Comparison of ENCODE assay signal across 12 cellular contexts in genomic region chr10:88092975-88093374, GRCh38.
DNase-seq lines count a peak whose midpoint lies in the region; ATAC-seq and TF ChIP-seq lines count a peak whose summit lies in the region.
"Had no signal": no experiment of that assay in that cellular context is flagged by ENCODE, and none has a peak within 500 bp of the region (broad histone marks: within the 10 kb centered on the region; RNA-seq: fewer than 3 reads in every experiment).

No MANE protein-coding gene starts in this region.

- CTCF ChIA-PET in CD8-positive, alpha-beta T cell (lab: Charles Lee) = interaction anchor here (0.8 to 3.6 kb wide), 3 partner anchors 20 to 234 kb away, joined by 3 to 17 read pairs (median 15); partner anchors contain the start of gene KLLN

- H3K27me3 Mint-ChIP-seq in CD8-positive, alpha-beta T cell (ENCODE audit: low read depth) = no peaks in the 10 kb centered on the region

- H3K4me1 ChIP-seq in BE2C (peaks cover 4% of the 10 kb centered on the region; the same call in 1 of the 2 replicates), hepatocyte (ENCODE audit: insufficient read depth) (peaks cover 19% of the 10 kb centered on the region)
- H3K4me1 ChIP-seq in CD8-positive, alpha-beta T cell (ENCODE audit: insufficient read depth, low read length) = peaks cover 38% of the 10 kb centered on the region

- no peak overlapping the region for H3K4me3 Mint-ChIP-seq in CD8-positive, alpha-beta T cell
- H3K4me3 Mint-ChIP-seq: activated CD4-positive, alpha-beta T cell treated with anti-CD3 and anti-CD28 coated beads, Interleukin-2, amount 10 ng/mL, durations not matched to agents 24 days and 14 days; nephron progenitor cell had no signal

- H3K79me2 ChIP-seq in hepatocyte = no peaks in the 10 kb centered on the region

- H3K9me2 ChIP-seq in hepatocyte (replicated peaks; ENCODE audit: insufficient read depth) = no peaks in the 10 kb centered on the region

- H3K4me3 ChIP-seq in BE2C (ENCODE audit: low read depth, low read length) (no peak overlapping the region), hepatocyte (no peak overlapping the region), foreskin fibroblast (ENCODE audit: low read depth in 1 of 2, low read length in 2 of 2) (no peak overlapping the region)
- no peak overlapping the region for H3K4me3 ChIP-seq in CD8-positive, alpha-beta T cell (ENCODE audit: low read depth, low read length)

- peak overlapping the region; percentile 8 for H3K27ac Mint-ChIP-seq in CD8-positive, alpha-beta T cell
- H3K27ac Mint-ChIP-seq: activated CD4-positive, alpha-beta T cell treated with anti-CD3 and anti-CD28 coated beads, Interleukin-2, amount 10 ng/mL, durations not matched to agents 24 days and 14 days; activated T-helper 2 cell treated with anti-CD3 and anti-CD28 coated beads, Interferon-gamma antibody, Interleukin-2, Interleukin-4, amounts not matched to agents 10 μg/mL and 5 μg/mL and 100 μg/mL, durations not matched to agents 14 hours and 24 hours and 36 hours; nephron progenitor cell had no signal

- H3K27ac ChIP-seq in CD8-positive, alpha-beta T cell (ENCODE audit: low read depth, low read length) = no peak overlapping the region
- H3K27ac ChIP-seq in hepatocyte = no peak overlapping the region
- H3K27ac ChIP-seq: brain microvascular endothelial cell had no signal

- WGBS in hepatocyte (ENCODE audit: low lambda C conversion rate, missing lambda C conversion rate) = 68% methylated on average over 5 of the region's 5 CpGs

- no peak overlapping the region for H3K4me2 ChIP-seq in hepatocyte

- no peaks in the 10 kb centered on the region for H3K9me3 Mint-ChIP-seq in CD8-positive, alpha-beta T cell
- H3K9me3 Mint-ChIP-seq: activated T-helper 2 cell treated with anti-CD3 and anti-CD28 coated beads, Interferon-gamma antibody, Interleukin-2, Interleukin-4, amounts not matched to agents 10 μg/mL and 5 μg/mL and 100 μg/mL, durations not matched to agents 14 hours and 24 hours and 36 hours; nephron progenitor cell had no signal

- POLR2A ChIA-PET in CD8-positive, alpha-beta T cell (lab: Charles Lee) = interaction anchor here (3.5 kb wide), 1 partner anchor 230 kb away, joined by 34 read pairs; the partner anchor contains the start of genes KLLN and PTEN

- TF ChIP-seq CTCF in BE2C (IDR thresholded peaks at IDR 0.05; ENCODE audit: low read depth, low read length) (no peak), hepatocyte (IDR thresholded peaks at IDR 0.05; ENCODE audit: poor library complexity) (no peak), GM10266 (IDR thresholded peaks at IDR 0.05; ENCODE audit: control insufficient read depth, insufficient read depth, low read depth, missing control alignments) (no peak), foreskin fibroblast (IDR thresholded peaks at IDR 0.05; ENCODE audit: low read depth, low read length) (no peak)
- TF ChIP-seq CTCF in CD8-positive, alpha-beta T cell (IDR thresholded peaks at IDR 0.05) = no peak

- DNase-seq in BE2C (peak; percentile 63), NCI-H82 treated with DMSO at 0.1 percent for 48 hours (lab: John Stamatoyannopoulos, UW; ENCODE audit: unreplicated experiment) (peak; percentile 41), hepatocyte (ENCODE audit: low spot score) (peak; percentile 54), GM10266 (ENCODE audit: extremely low spot score) (no peak), foreskin fibroblast (no peak)
- peak in 1 of 7 experiments; percentile 11 for DNase-seq in CD8-positive, alpha-beta T cell
- DNase-seq: activated CD4-positive, alpha-beta T cell treated with anti-CD3 and anti-CD28 coated beads, Interleukin-2, amount 10 ng/mL, durations not matched to agents 24 days and 14 days; brain microvascular endothelial cell; MV-4-11; nephron progenitor cell had no signal

- ATAC-seq in CD8-positive, alpha-beta T cell = no peak
- no peak for ATAC-seq in GM18907 (IDR thresholded peaks at IDR 0.05; ENCODE audit: unreplicated experiment)

- intact Hi-C loops in CD8-positive, alpha-beta T cell (cut with DNase I, micrococcal nuclease) = loop anchor here (5.0 to 10.0 kb wide), 3 partner anchors 128 to 292 kb away; partner anchors contain the start of genes KLLN (in 1 of the 2) and PTEN (in 1 of the 2)

- H3K36me3 ChIP-seq in BE2C = no peaks in the 10 kb centered on the region
- H3K36me3 ChIP-seq in CD8-positive, alpha-beta T cell (ENCODE audit: insufficient read depth, low read length) = no peaks in the 10 kb centered on the region
- no peaks in the 10 kb centered on the region for H3K36me3 ChIP-seq in hepatocyte (replicated peaks; ENCODE audit: insufficient read depth, low read depth)
- H3K36me3 ChIP-seq: brain microvascular endothelial cell had no signal

- H2AFZ ChIP-seq in hepatocyte = no peak overlapping the region

- H3K36me3 Mint-ChIP-seq in CD8-positive, alpha-beta T cell = no peaks in the 10 kb centered on the region

- H3K27me3 ChIP-seq in BE2C = no peaks in the 10 kb centered on the region
- no peaks in the 10 kb centered on the region for H3K27me3 ChIP-seq in CD8-positive, alpha-beta T cell (ENCODE audit: insufficient read depth, low read length)
- H3K27me3 ChIP-seq in hepatocyte = no peaks in the 10 kb centered on the region
- H3K27me3 ChIP-seq: brain microvascular endothelial cell had no signal

- no peaks in the 10 kb centered on the region for H3K9me3 ChIP-seq in BE2C
- H3K9me3 ChIP-seq in CD8-positive, alpha-beta T cell (ENCODE audit: low read length) = no peaks in the 10 kb centered on the region
- no peaks in the 10 kb centered on the region for H3K9me3 ChIP-seq in hepatocyte (ENCODE audit: low read depth)

- peaks cover 43% of the 10 kb centered on the region for H3K4me1 Mint-ChIP-seq in CD8-positive, alpha-beta T cell (ENCODE audit: low read depth)
- H3K4me1 Mint-ChIP-seq: nephron progenitor cell had no signal

- no peaks in the 10 kb centered on the region for H4K20me1 ChIP-seq in hepatocyte (ENCODE audit: insufficient read depth, poor library complexity, severe bottlenecking)

Comparison
In these comparisons a context has a peak if more than half of its experiments do, and no peak if none do; other contexts are left out.
1. DNase-seq: peak in BE2C (single experiment), NCI-H82 treated with DMSO at 0.1 percent for 48 hours (single experiment) and hepatocyte (single experiment); none in GM10266 (single experiment) and foreskin fibroblast (0 of 2).